ENCODE assay signal across 8 cellular contexts in the genomic region with DNA sequence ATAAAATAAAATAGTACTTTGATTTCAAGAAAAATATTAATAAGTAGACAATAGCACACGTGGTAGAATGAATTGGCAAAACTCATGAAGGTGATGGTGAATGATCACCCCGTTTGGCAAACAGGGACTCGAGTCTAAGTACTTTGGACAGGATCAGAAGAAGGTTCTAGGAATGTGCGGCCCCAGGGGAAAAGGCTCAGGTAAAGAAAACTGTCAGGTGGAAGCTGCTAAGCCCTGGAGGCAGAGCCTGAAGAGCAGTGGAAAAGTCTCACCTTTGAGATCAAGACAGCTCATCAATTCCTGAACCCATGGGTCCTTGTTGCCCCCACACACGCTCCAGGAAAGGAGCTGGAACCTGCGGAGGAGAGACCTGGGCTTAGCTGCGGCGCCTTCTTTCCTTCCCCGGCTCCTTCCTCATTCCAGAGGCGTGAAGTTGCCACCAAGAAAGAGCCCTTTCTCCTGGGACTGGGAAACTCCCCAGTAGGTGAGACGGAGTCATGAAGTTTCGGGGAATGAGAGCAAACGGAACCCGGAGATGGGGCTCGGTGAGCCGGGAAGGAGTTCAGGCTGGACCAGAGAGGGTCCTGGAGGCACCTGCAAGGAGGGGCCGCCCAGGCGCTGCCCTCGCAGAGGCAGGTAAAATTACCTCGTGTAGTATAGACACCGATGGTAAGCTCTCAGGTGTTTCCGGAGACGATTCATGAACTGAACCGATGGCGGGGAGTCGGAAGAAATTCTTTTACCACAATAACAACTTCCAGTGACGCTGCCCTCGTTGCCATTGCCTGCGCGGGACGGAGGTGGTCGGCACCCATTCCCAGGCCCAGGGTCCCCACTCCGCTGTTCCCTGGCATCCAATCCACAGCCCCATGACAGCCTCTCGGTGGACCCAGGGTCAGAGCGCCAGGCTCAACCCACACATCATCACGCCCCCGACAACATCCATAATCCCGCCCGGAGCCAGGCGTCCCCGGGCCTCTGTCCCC. TPM values are rescaled to one million over a fixed set of nuclear protein-coding genes. Genes with fewer than 3 reads are reported as not detected.
A peak's percentile ranks its signal among the peaks of the same experiment; 100 is the strongest.
DNase-seq lines count a peak whose midpoint lies in the region; ATAC-seq and TF ChIP-seq lines count a peak whose summit lies in the region.

No MANE protein-coding gene starts in this region.

- H2AFZ ChIP-seq in ACC112 (ENCODE audit: low read length, unreplicated experiment) = peak overlapping the region; percentile 90

- no peak for TF ChIP-seq CTCF in dorsolateral prefrontal cortex (IDR thresholded peaks at IDR 0.05 in 54 of 56, conservative IDR thresholded peaks at IDR 0.05 in 2 of 56; ENCODE audit: low read depth in 1 of 56, partially characterized antibody in 56 of 56)

- DNase-seq in LoVo (ENCODE audit: low spot score) (peak; percentile 64), dorsolateral prefrontal cortex (no peak), mucosa of gallbladder (ENCODE audit: low spot score) (peak; percentile 45), SIG-M5 (lab: John Stamatoyannopoulos, UW) (no peak), germinal center (ENCODE audit: low spot score) (no peak)

- no peak for ATAC-seq in HG02798 (IDR thresholded peaks at IDR 0.05; ENCODE audit: poor library complexity, unreplicated experiment)
- ATAC-seq in GM21717 (IDR thresholded peaks at IDR 0.05; ENCODE audit: unreplicated experiment) = no peak

- H3K36me3 ChIP-seq in ACC112 (ENCODE audit: insufficient read depth, low read length) = no peaks in the 10 kb centered on the region

- H3K79me2 ChIP-seq in ACC112 (ENCODE audit: control insufficient read depth, insufficient read depth, low read length, unreplicated experiment) = no peaks in the 10 kb centered on the region

- peaks cover 8% of the 10 kb centered on the region for H3K4me1 ChIP-seq in ACC112 (ENCODE audit: control insufficient read depth, insufficient read depth, low read length, unreplicated experiment)

- H3K27me3 ChIP-seq in ACC112 (ENCODE audit: insufficient read depth, low read length) (peaks cover 21% of the 10 kb centered on the region), dorsolateral prefrontal cortex (peaks cover 0 to 17% (median 0%) of the 10 kb centered on the region in 45 donors)

- H3K27ac ChIP-seq in ACC112 (ENCODE audit: low read depth, low read length) (no peak overlapping the region), dorsolateral prefrontal cortex (peak overlapping the region in 39 of 59 donors; percentile 2 to 86 (median 58))

- intact Hi-C loops in dorsolateral prefrontal cortex (cut with DNase I) = no loop called here

- H3K4me3 ChIP-seq in ACC112 (ENCODE audit: low read depth, low read length) (peak overlapping the region; percentile 92), dorsolateral prefrontal cortex (peak overlapping the region; percentile 42 to 89 (median 76))

RNA-seq across cellular contexts. Expression of a gene that starts 1.2 kb away (rescaled TPM):
- total RNA-seq in dorsolateral prefrontal cortex = 1 to 10 TPM in 92 of 120 experiments, under 1 TPM in 28; 0.46 to 3.6 (median 1.4) TPM
- 5.3 TPM for total RNA-seq in mucosa of gallbladder

RNA-seq across cellular contexts. Expression of a gene that starts 1.3 kb away (rescaled TPM):
- total RNA-seq in dorsolateral prefrontal cortex (10 to 100 TPM in 86 of 120 experiments, 1 to 10 TPM in 34; 4.0 to 31.9 (median 13.0) TPM), mucosa of gallbladder (92.6 TPM)

RNA-seq across cellular contexts. Expression of a gene that starts 7.2 kb away (rescaled TPM):
- 10 to 100 TPM in 112 of 120 experiments, 1 to 10 TPM in 8; 7.9 to 21.7 (median 14.7) TPM for total RNA-seq in dorsolateral prefrontal cortex
- 25.6 TPM for total RNA-seq in mucosa of gallbladder

RNA-seq across cellular contexts. Expression of a gene that starts 28.0 kb away (rescaled TPM):
- total RNA-seq in dorsolateral prefrontal cortex (100 to 1,000 TPM in 45 of 120 experiments, 10 to 100 TPM in 75; 66.2 to 131 (median 94.9) TPM), mucosa of gallbladder (94.6 TPM)

RNA-seq across cellular contexts. Expression of a gene that starts 33.3 kb away (rescaled TPM):
- not detected for total RNA-seq in dorsolateral prefrontal cortex
- 56.9 TPM for total RNA-seq in mucosa of gallbladder

Comparison
In these comparisons a context has a peak if more than half of its experiments do, and no peak if none do; other contexts are left out.
1. DNase-seq: peak in LoVo (single experiment) and mucosa of gallbladder (single experiment); none in dorsolateral prefrontal cortex (0 of 10), SIG-M5 (single experiment) and germinal center (single experiment).